ENCODE assay signal across 8 cellular contexts in the genomic region with DNA sequence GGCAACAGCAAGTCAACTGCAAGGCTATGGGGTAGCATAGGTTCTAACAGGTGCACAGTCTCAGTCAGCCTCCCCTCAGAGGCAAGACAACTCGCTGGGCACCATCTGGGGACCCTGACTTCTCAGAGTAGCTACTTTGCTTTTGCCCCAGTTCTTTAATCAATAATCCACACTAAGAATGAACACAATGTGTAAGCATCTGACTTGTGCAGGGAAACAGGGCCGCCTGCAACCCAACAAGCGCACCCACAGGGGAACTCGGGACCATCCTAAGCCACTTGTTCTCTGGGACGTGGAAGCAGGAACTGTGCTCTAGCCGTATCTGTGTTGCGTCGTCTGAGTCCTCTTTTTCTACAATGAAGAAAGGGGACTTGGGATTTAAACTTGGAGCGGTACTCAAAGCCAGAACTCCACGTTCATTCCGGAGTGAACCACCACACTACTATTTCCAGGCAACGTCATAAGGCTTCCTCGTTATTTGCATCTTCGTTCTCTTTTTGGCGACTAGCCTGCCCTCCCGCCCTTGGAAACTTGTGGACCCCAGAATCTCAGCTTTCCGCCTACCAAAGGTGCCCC. TPM values are rescaled to one million over a fixed set of nuclear protein-coding genes. Genes with fewer than 3 reads are reported as not detected.
DNase-seq lines count a peak whose midpoint lies in the region; ATAC-seq and TF ChIP-seq lines count a peak whose summit lies in the region.

No MANE protein-coding gene starts in this region.

- H3K36me3 ChIP-seq in PC-9 (ENCODE audit: low read depth) (no peaks in the 10 kb centered on the region), esophagus (ENCODE audit: control insufficient read depth in 2 of 2, insufficient read depth in 2 of 2, low read length in 1 of 2) (no peaks in the 10 kb centered on the region)

- TF ChIP-seq CTCF in AG04450 (IDR thresholded peaks at IDR 0.05; ENCODE audit: low read depth, low read length) (no peak), PC-9 (conservative IDR thresholded peaks at IDR 0.05) (no peak)

- POLR2A ChIA-PET in AG04450 (lab: Yijun Ruan, JAX) = no interaction called here
- POLR2A ChIA-PET in PC-9 (lab: Charles Lee; ENCODE audit: unreplicated experiment) = no interaction called here

- no peaks in the 10 kb centered on the region for H3K9me2 ChIP-seq in PC-9 (ENCODE audit: insufficient read depth)

- intact Hi-C loops in PC-9 (cut with micrococcal nuclease; ENCODE audit: unreplicated experiment) = loop anchor here (2.0 kb wide), 1 partner anchor 101 kb away; no protein-coding TSS in a partner anchor

- H3K9me3 Mint-ChIP-seq in natural killer cell treated with Interleukin-12 subunit alpha and Interleukin-12 subunit beta and Interleukin-15 and Interleukin-18, amount 100 ng/mL, for 72 hours = no peaks in the 10 kb centered on the region

- H3K4me2 ChIP-seq in PC-9 = peak overlapping the region; percentile 83

- DNase-seq in AG04450 (ENCODE audit: low read depth, low spot score) = no peak
- DNase-seq in PC-9 = no peak
- no peak for DNase-seq in natural killer cell treated with Interleukin-12 subunit alpha and Interleukin-12 subunit beta and Interleukin-15 and Interleukin-18, amount 100 ng/mL, for 72 hours (ENCODE audit: low spot score)
- no peak for DNase-seq in superior temporal gyrus (ENCODE audit: extremely low spot score)
- DNase-seq in H4 (ENCODE audit: low spot score) = no peak
- no peak for DNase-seq in NCI-H1092 (lab: John Stamatoyannopoulos, UW)
- DNase-seq in iPS-NIHi11 (ENCODE audit: low spot score) = no peak

- H4K20me1 ChIP-seq in PC-9 (ENCODE audit: insufficient read depth) = no peaks in the 10 kb centered on the region

- WGBS in esophagus, 2 donors = 22 to 23% methylated on average over 17 of the region's 17 CpGs

- CTCF ChIA-PET in AG04450 (lab: Charles Lee) = interaction anchor here (0.7 to 1.0 kb wide), 2 partner anchors 11 to 82 kb away, joined by 3 to 8 read pairs; no protein-coding TSS in a partner anchor
- CTCF ChIA-PET in PC-9 (lab: Charles Lee) = no interaction called here

- H3K9me3 ChIP-seq in AG04450 (ENCODE audit: control insufficient read depth, insufficient read depth, low read length) (no peaks in the 10 kb centered on the region; the same call in 1 of the 2 replicates), PC-9 (ENCODE audit: insufficient read depth, low read depth) (no peaks in the 10 kb centered on the region), esophagus (ENCODE audit: control insufficient read depth in 2 of 2, insufficient read depth in 1 of 2, low read depth in 1 of 2, low read length in 1 of 2) (no peaks in the 10 kb centered on the region)

- H2AFZ ChIP-seq in PC-9 = no peak overlapping the region; the same call in 1 of the 2 replicates

- H3K27ac Mint-ChIP-seq in natural killer cell treated with Interleukin-12 subunit alpha and Interleukin-12 subunit beta and Interleukin-15 and Interleukin-18, amount 100 ng/mL, for 72 hours = peak overlapping the region in 1 of 2 donors; percentile 43

- no peaks in the 10 kb centered on the region for H3K4me1 ChIP-seq in PC-9 (replicated peaks; ENCODE audit: insufficient read depth)
- H3K4me1 ChIP-seq in esophagus (ENCODE audit: control insufficient read depth in 2 of 2, insufficient read depth in 2 of 2, low read length in 1 of 2) = peaks cover 0 to 2% of the 10 kb centered on the region in 2 donors

- H3K4me3 ChIP-seq in AG04450 (ENCODE audit: low read depth, low read length) = peak overlapping the region; percentile 64
- no peak overlapping the region for H3K4me3 ChIP-seq in PC-9
- peak overlapping the region; percentile 66 to 82 for H3K4me3 ChIP-seq in esophagus (ENCODE audit: low read depth in 1 of 2, low read length in 2 of 2)

- H3K27me3 Mint-ChIP-seq in natural killer cell treated with Interleukin-12 subunit alpha and Interleukin-12 subunit beta and Interleukin-15 and Interleukin-18, amount 100 ng/mL, for 72 hours = peaks cover 26 to 30% of the 10 kb centered on the region in 2 donors

- no peak for ATAC-seq in natural killer cell treated with Interleukin-12 subunit alpha and Interleukin-12 subunit beta and Interleukin-15 and Interleukin-18, amount 100 ng/mL, for 72 hours

- peaks cover 0 to 6% of the 10 kb centered on the region in 2 donors for H3K4me1 Mint-ChIP-seq in natural killer cell treated with Interleukin-12 subunit alpha and Interleukin-12 subunit beta and Interleukin-15 and Interleukin-18, amount 100 ng/mL, for 72 hours (ENCODE audit: low read depth in 2 of 2)

- H3K27me3 ChIP-seq in AG04450 (ENCODE audit: control insufficient read depth, insufficient read depth, low read length) = peaks cover 30% of the 10 kb centered on the region
- H3K27me3 ChIP-seq in PC-9 (ENCODE audit: insufficient read depth, low read depth) = 0 out of 2 replicates have a peak, but pooled peaks cover 3% of the 10 kb centered on the region
- no peaks in the 10 kb centered on the region for H3K27me3 ChIP-seq in esophagus (ENCODE audit: control insufficient read depth in 1 of 2, insufficient read depth in 2 of 2, low read length in 2 of 2)

- H3K36me3 Mint-ChIP-seq in natural killer cell treated with Interleukin-12 subunit alpha and Interleukin-12 subunit beta and Interleukin-15 and Interleukin-18, amount 100 ng/mL, for 72 hours = no peaks in the 10 kb centered on the region

- H3K27ac ChIP-seq in AG04450 (ENCODE audit: low read depth, low read length) (no peak overlapping the region), PC-9 (no peak overlapping the region), esophagus (ENCODE audit: low read depth in 2 of 2, low read length in 1 of 2) (peak overlapping the region; percentile 90 to 93)

- H3K4me3 Mint-ChIP-seq in natural killer cell treated with Interleukin-12 subunit alpha and Interleukin-12 subunit beta and Interleukin-15 and Interleukin-18, amount 100 ng/mL, for 72 hours = peak overlapping the region; percentile 79

- no TSS peak for BruUV-seq in PC-9 (replicated peaks; lab: Mats Ljungman, UMichigan)

- H3K79me2 ChIP-seq in PC-9 (ENCODE audit: low read depth) = no peaks in the 10 kb centered on the region

- H3F3A ChIP-seq in PC-9 (ENCODE audit: insufficient read depth, low read depth) = no peaks in the 10 kb centered on the region

RNA-seq across cellular contexts. Expression of a gene that starts 1.8 kb away (rescaled TPM):
- polyA plus RNA-seq in AG04450 (2011; rRNA removed) (0.32 and 0.38 TPM in 2 replicates), esophagus (1 to 10 TPM; 2.0 to 2.5 TPM)
- polyA minus RNA-seq in AG04450 (2011; rRNA and poly(A)+ RNA removed) = 0.43 and 0.83 TPM in 2 replicates
- 2.7 and 4.4 TPM in 2 replicates for total RNA-seq in PC-9 (2021)
- total RNA-seq in natural killer cell treated with Interleukin-12 subunit alpha and Interleukin-12 subunit beta and Interleukin-15 and Interleukin-18, amount 100 ng/mL, for 72 hours = under 1 TPM; 0.11 to 0.59 TPM
- total RNA-seq in H4 (2014; rRNA removed; shearing (Covaris generic)) = 0.10 and 0.39 TPM in 2 replicates

RNA-seq across cellular contexts. Expression of a gene that starts 3.7 kb away (rescaled TPM):
- polyA plus RNA-seq in AG04450 (2011; rRNA removed) (not detected in 2 replicates), esophagus (not detected)
- polyA minus RNA-seq in AG04450 (2011; rRNA and poly(A)+ RNA removed) = not detected in 2 replicates
- total RNA-seq in PC-9 (2021) = not detected in 2 replicates
- not detected for total RNA-seq in natural killer cell treated with Interleukin-12 subunit alpha and Interleukin-12 subunit beta and Interleukin-15 and Interleukin-18, amount 100 ng/mL, for 72 hours
- not detected in 2 replicates for total RNA-seq in H4 (2014; rRNA removed; shearing (Covaris generic))

RNA-seq across cellular contexts. Expression of a gene that starts 45.5 kb away (rescaled TPM):
- polyA plus RNA-seq in AG04450 (2011; rRNA removed) = 3.4 and 4.6 TPM in 2 replicates
- 1.9 and 4.3 TPM in 2 replicates for polyA minus RNA-seq in AG04450 (2011; rRNA and poly(A)+ RNA removed)
- total RNA-seq in PC-9 (2021) = 4.4 and 4.9 TPM in 2 replicates
- polyA plus RNA-seq in esophagus = 1 to 10 TPM; 4.6 to 6.7 TPM
- 1 to 10 TPM; 4.0 to 6.1 TPM for total RNA-seq in natural killer cell treated with Interleukin-12 subunit alpha and Interleukin-12 subunit beta and Interleukin-15 and Interleukin-18, amount 100 ng/mL, for 72 hours
- total RNA-seq in H4 (2014; rRNA removed; shearing (Covaris generic)) = 6.4 and 8.8 TPM in 2 replicates

Comparison
In these comparisons a context has a peak if more than half of its experiments do, and no peak if none do; other contexts are left out.
1. H3K27ac ChIP-seq: peak in esophagus (2 of 2); none in AG04450 (single experiment) and PC-9 (single experiment).